8 cellular contexts compared by ENCODE assay signal in the genomic region with DNA sequence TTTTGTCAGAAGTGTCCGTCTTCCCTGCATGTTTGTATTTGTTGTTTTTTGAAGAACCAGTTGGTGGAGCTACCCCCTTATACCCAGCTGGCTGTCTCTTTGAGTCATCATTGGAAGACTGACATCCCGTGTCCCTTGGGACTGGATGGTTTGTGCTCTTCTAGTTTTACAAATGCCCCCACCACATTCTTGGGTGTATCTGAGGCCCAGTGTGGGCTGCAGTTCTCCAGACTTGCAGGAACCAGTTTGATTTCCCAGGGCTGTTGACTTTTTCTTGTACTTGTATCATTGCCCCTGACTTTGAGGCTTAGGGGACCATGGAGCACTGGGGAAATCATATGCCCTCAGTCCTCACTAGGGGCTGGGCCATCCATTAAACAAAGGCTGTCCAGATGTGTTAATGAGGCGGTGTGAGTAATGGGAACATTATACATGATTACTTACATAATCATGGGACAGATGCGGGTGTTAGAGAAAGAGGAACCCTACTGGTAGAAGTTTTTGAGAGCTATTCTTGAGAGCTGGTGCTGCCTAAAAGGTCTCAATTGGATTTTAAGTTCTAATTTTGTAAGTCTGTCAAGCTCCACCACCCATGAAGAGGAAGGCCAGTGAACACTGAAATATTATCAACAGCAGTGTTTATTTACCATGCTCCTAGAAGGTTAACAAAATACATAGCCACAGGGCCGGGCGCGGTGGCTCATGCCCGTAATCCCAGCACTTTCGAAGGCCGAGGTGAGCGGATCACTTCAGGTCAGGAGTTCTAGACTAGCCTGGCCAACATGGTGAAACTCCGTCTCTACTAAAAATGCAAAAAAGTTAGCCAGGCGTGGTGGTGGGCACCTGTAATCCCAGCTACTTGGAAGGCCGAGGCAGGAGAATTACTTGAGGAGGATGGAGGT. TPM values are rescaled to one million over a fixed set of nuclear protein-coding genes. Genes with fewer than 3 reads are reported as not detected.
DNase-seq lines count a peak whose midpoint lies in the region; TF ChIP-seq lines count a peak whose summit lies in the region.

No MANE protein-coding gene starts in this region.

- H3K27me3 Mint-ChIP-seq in immature natural killer cell (ENCODE audit: low read depth in 3 of 3) = peaks cover under 1 to 2% (median 2%) of the 10 kb centered on the region in 3 donors

- peaks cover 36% of the 10 kb centered on the region for H4K20me1 ChIP-seq in OCI-LY3 (ENCODE audit: insufficient read depth, low read length)

- no peak overlapping the region for H3K4me3 ChIP-seq in HEK293 (ENCODE audit: low read depth, low read length)
- H3K4me3 ChIP-seq in OCI-LY3 (ENCODE audit: low read length) = peak overlapping the region; percentile 63
- H3K4me3 ChIP-seq in suprapubic skin = no peak overlapping the region

- CTCF ChIA-PET in HEK293 (lab: Yijun Ruan, JAX) = interaction anchor here (0.6 to 0.7 kb wide), 4 partner anchors 134 to 1014 kb away, joined by 3 to 4 read pairs (median 3); no protein-coding TSS in a partner anchor

- H3K9ac ChIP-seq in OCI-LY3 (ENCODE audit: low read length) = peak overlapping the region; percentile 74

- no peaks in the 10 kb centered on the region for H3K36me3 Mint-ChIP-seq in immature natural killer cell

- no peak for TF ChIP-seq POLR2A in suprapubic skin (IDR thresholded peaks at IDR 0.05)

- H2AFZ ChIP-seq in OCI-LY3 (ENCODE audit: low read depth, low read length) = no peak overlapping the region

- DNase-seq in immature natural killer cell (no peak), suprapubic skin (ENCODE audit: low spot score in 2 of 2) (no peak), NCI-H1092 treated with DMSO at 0.1 percent for 48 hours (lab: John Stamatoyannopoulos, UW) (no peak), SW 1271 (lab: John Stamatoyannopoulos, UW) (no peak)
- no peak for DNase-seq in NK-92 treated with Interleukin-12 subunit alpha and Interleukin-12 subunit beta, amount 100 ng/mL, for 24 hours (lab: John Stamatoyannopoulos, UW)

- peak overlapping the region; percentile 72 for H3K4me2 ChIP-seq in OCI-LY3 (ENCODE audit: low read length)

- H3K4me3 Mint-ChIP-seq in immature natural killer cell = peak overlapping the region in 4 of 5 donors; percentile 7 to 68 (median 48)

- peaks cover 50% of the 10 kb centered on the region for H3K4me1 ChIP-seq in HEK293 (ENCODE audit: control insufficient read depth, insufficient read depth, low read length)
- H3K4me1 ChIP-seq in OCI-LY3 (ENCODE audit: low read length) = peaks cover 90% of the 10 kb centered on the region
- peaks cover 70% of the 10 kb centered on the region for H3K4me1 ChIP-seq in suprapubic skin

- H3K27ac ChIP-seq in HEK293 (ENCODE audit: extremely low read depth, low read depth, low read length) (peak overlapping the region; percentile 8; the same call in 1 of the 2 replicates), OCI-LY3 (ENCODE audit: low read length) (peak overlapping the region; percentile 94), suprapubic skin (no peak overlapping the region)

- WGBS in suprapubic skin = 84% methylated on average over 14 of the region's 14 CpGs

- H3K27ac Mint-ChIP-seq in immature natural killer cell = peak overlapping the region; percentile 41 to 100 (median 91)

- H3K27me3 ChIP-seq in OCI-LY3 (ENCODE audit: low read depth, low read length) = no peaks in the 10 kb centered on the region
- no peaks in the 10 kb centered on the region for H3K27me3 ChIP-seq in suprapubic skin

- H3K9me3 Mint-ChIP-seq in immature natural killer cell = no peaks in the 10 kb centered on the region

- H3K9me3 ChIP-seq in HEK293 (ENCODE audit: control insufficient read depth, insufficient read depth, low read depth, low read length) (no peaks in the 10 kb centered on the region), OCI-LY3 (ENCODE audit: insufficient read depth, low read length) (no peaks in the 10 kb centered on the region), suprapubic skin (no peaks in the 10 kb centered on the region)

- POLR2A ChIA-PET in HEK293 (lab: Yijun Ruan, JAX) = no interaction called here

- peaks cover 98% of the 10 kb centered on the region for H3K79me2 ChIP-seq in OCI-LY3 (ENCODE audit: low read length)

- no peaks in the 10 kb centered on the region; a peak in 1 of 3 replicates for H3K36me3 ChIP-seq in HEK293 (ENCODE audit: control insufficient read depth in 2 of 2, insufficient read depth in 1 of 2, low read length in 2 of 2)
- H3K36me3 ChIP-seq in OCI-LY3 (replicated peaks; ENCODE audit: low read depth, low read length) = no peaks in the 10 kb centered on the region
- H3K36me3 ChIP-seq in suprapubic skin = no peaks in the 10 kb centered on the region

- peaks cover 96 to 100% of the 10 kb centered on the region in 2 donors for H3K4me1 Mint-ChIP-seq in immature natural killer cell

- TF ChIP-seq CTCF in GM12874 (IDR thresholded peaks at IDR 0.05; ENCODE audit: insufficient read depth, low read depth, low read length) (peak; percentile 40), HEK293 (tag by site-specific recombination; IDR thresholded peaks at IDR 0.05) (peak; percentile 59; the same call in 1 of the 2 replicates), OCI-LY3 (IDR thresholded peaks at IDR 0.05; ENCODE audit: low read depth, low read length) (peak; percentile 52), suprapubic skin (IDR thresholded peaks at IDR 0.05) (no peak)

- no peak for TF ChIP-seq EP300 in suprapubic skin (IDR thresholded peaks at IDR 0.05)

TF ChIP-seq in HEK293, 187 proteins besides CTCF, POLR2A, EP300 and RAD21 (continues in another document):
- 0 out of 2 replicates have a peak, but pooled peaks have one; percentile 10 for TF ChIP-seq ZBTB8A (tag by site-specific recombination; IDR thresholded peaks at IDR 0.05)
- TF ChIP-seq, protein P1, sequence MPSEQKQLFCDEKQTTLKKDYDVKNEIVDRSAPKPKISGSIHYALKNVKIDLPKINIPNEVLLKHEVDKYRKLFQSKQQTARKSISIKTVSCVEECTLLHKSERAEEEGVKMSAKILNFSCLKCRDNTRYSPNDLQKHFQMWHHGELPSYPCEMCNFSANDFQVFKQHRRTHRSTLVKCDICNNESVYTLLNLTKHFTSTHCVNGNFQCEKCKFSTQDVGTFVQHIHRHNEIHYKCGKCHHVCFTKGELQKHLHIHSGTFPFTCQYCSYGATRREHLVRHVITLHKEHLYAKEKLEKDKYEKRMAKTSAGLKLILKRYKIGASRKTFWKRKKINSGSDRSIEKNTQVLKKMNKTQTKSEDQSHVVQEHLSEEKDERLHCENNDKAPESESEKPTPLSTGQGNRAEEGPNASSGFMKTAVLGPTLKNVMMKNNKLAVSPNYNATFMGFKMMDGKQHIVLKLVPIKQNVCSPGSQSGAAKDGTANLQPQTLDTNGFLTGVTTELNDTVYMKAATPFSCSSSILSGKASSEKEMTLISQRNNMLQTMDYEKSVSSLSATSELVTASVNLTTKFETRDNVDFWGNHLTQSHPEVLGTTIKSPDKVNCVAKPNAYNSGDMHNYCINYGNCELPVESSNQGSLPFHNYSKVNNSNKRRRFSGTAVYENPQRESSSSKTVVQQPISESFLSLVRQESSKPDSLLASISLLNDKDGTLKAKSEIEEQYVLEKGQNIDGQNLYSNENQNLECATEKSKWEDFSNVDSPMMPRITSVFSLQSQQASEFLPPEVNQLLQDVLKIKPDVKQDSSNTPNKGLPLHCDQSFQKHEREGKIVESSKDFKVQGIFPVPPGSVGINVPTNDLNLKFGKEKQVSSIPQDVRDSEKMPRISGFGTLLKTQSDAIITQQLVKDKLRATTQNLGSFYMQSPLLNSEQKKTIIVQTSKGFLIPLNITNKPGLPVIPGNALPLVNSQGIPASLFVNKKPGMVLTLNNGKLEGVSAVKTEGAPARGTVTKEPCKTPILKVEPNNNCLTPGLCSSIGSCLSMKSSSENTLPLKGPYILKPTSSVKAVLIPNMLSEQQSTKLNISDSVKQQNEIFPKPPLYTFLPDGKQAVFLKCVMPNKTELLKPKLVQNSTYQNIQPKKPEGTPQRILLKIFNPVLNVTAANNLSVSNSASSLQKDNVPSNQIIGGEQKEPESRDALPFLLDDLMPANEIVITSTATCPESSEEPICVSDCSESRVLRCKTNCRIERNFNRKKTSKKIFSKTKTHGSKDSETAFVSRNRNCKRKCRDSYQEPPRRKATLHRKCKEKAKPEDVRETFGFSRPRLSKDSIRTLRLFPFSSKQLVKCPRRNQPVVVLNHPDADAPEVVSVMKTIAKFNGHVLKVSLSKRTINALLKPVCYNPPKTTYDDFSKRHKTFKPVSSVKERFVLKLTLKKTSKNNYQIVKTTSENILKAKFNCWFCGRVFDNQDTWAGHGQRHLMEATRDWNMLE (tag by site-specific recombination; conservative IDR thresholded peaks at IDR 0.05; ENCODE audit: low read depth) = no peak
- peak; percentile 84 for TF ChIP-seq ZBTB48 (tag by site-specific recombination; IDR thresholded peaks at IDR 0.05)
- peak; percentile 11; the same call in 1 of the 2 replicates for TF ChIP-seq ZNF843 (tag by site-specific recombination; IDR thresholded peaks at IDR 0.05)
- no peak for TF ChIP-seq ZNF792 (tag by site-specific recombination; IDR thresholded peaks at IDR 0.05)
- TF ChIP-seq ZNF529 (tag by site-specific recombination; IDR thresholded peaks at IDR 0.05; ENCODE audit: insufficient replicate concordance) = no peak
- peak; percentile 22; the same call in 1 of the 2 replicates for TF ChIP-seq ZNF394 (tag by site-specific recombination; IDR thresholded peaks at IDR 0.05; ENCODE audit: borderline replicate concordance)
- no peak for TF ChIP-seq HOXD13 (CRISPR knock-in tag; IDR thresholded peaks at IDR 0.05; ENCODE audit: borderline replicate concordance)
- no peak for TF ChIP-seq ZNF645 (tag by site-specific recombination; IDR thresholded peaks at IDR 0.05)
- TF ChIP-seq ZEB2 (tag by site-specific recombination; IDR thresholded peaks at IDR 0.05) = peak; percentile 91
- TF ChIP-seq YY1 (tag by site-specific recombination; IDR thresholded peaks at IDR 0.05) = no peak
- TF ChIP-seq ZNF548 (tag by site-specific recombination; IDR thresholded peaks at IDR 0.05) = no peak
- no peak for TF ChIP-seq SP3 (tag by site-specific recombination; IDR thresholded peaks at IDR 0.05)
- no peak for TF ChIP-seq OVOL3 (tag by site-specific recombination; IDR thresholded peaks at IDR 0.05)
- no peak for TF ChIP-seq ZBTB7A (tag by site-specific recombination; IDR thresholded peaks at IDR 0.05; ENCODE audit: low read depth)
- TF ChIP-seq ZNF426 (tag by site-specific recombination; IDR thresholded peaks at IDR 0.05) = no peak

RNA-seq across cellular contexts. Expression of gene JARID2, which starts 8.5 kb away (rescaled TPM):
- polyA plus RNA-seq in immature natural killer cell = 10 to 100 TPM in 1 of 3 donors, 1 to 10 TPM in 2; 4.3 to 26.1 (median 7.8) TPM
- 10 to 100 TPM; 20.0 to 29.4 (median 23.9) TPM for total RNA-seq in suprapubic skin

Comparison
In these comparisons a context has a peak if more than half of its experiments do, and no peak if none do; other contexts are left out.
1. CTCF ChIP-seq: peak in GM12874 (single experiment), HEK293 (single experiment) and OCI-LY3 (single experiment); none in suprapubic skin (0 of 2).